8 cellular contexts compared by ENCODE assay signal in genomic region chr5:122312670-122312988, GRCh38. TPM values are rescaled to one million over a fixed set of nuclear protein-coding genes. Genes with fewer than 3 reads are reported as not detected.
DNase-seq lines count a peak whose midpoint lies in the region; FAIRE-seq and TF ChIP-seq lines count a peak whose summit lies in the region.

No MANE protein-coding gene starts in this region.

- intact Hi-C loops in adrenal gland (cut with DNase I), result no loop called here
- intact Hi-C loops in sigmoid colon (cut with DNase I), result loop anchor here (5.0 kb wide), 1 partner anchor 80 kb away; no protein-coding TSS in a partner anchor

- H3K4me3 ChIP-seq in AG04449 (ENCODE audit: low read depth, low read length) (peak overlapping the region; percentile 62), adrenal gland (peak overlapping the region in 3 of 4 donors; percentile 11 to 67 (median 58)), iPS DF 6.9 (ENCODE audit: low read length) (peak overlapping the region; percentile 54; the same call in 1 of the 2 replicates), sigmoid colon (peak overlapping the region; percentile 47 to 70 (median 60))

- H3K9me3 ChIP-seq in adrenal gland (replicated peaks in 1 of 3) (no peaks in the 10 kb centered on the region), iPS DF 6.9 (ENCODE audit: control insufficient read depth, insufficient read depth, low read length) (no peaks in the 10 kb centered on the region), sigmoid colon (no peaks in the 10 kb centered on the region)

- no peak for TF ChIP-seq CTCF in AG04449 (IDR thresholded peaks at IDR 0.05; ENCODE audit: insufficient read depth, low read length, missing control alignments)
- TF ChIP-seq CTCF in adrenal gland (IDR thresholded peaks at IDR 0.05), result no peak
- TF ChIP-seq CTCF in sigmoid colon (IDR thresholded peaks at IDR 0.05), result no peak

- H3K27me3 ChIP-seq in adrenal gland (peaks cover 19% of the 10 kb centered on the region), iPS DF 6.9 (ENCODE audit: control insufficient read depth, insufficient read depth, low read length) (peaks cover 10% of the 10 kb centered on the region; the same call in 1 of the 2 replicates), sigmoid colon (peaks cover 0 to 43% (median 4%) of the 10 kb centered on the region in 3 donors)

- peaks cover 14 to 16% of the 10 kb centered on the region in 2 donors for H3K4me1 ChIP-seq in adrenal gland (replicated peaks in 1 of 2)
- no peaks in the 10 kb centered on the region; the same call in 1 of the 2 replicates for H3K4me1 ChIP-seq in iPS DF 6.9 (ENCODE audit: control insufficient read depth, insufficient read depth, low read length)
- peaks cover 0 to 24% (median 19%) of the 10 kb centered on the region in 4 donors for H3K4me1 ChIP-seq in sigmoid colon

- H3K27ac ChIP-seq in adrenal gland, result peak overlapping the region in 1 of 5 donors; percentile 68
- no peak overlapping the region for H3K27ac ChIP-seq in iPS DF 6.9 (ENCODE audit: low read length)
- H3K27ac ChIP-seq in sigmoid colon, result peak overlapping the region; percentile 1 to 66 (median 60)

- DNase-seq in AG04449 (ENCODE audit: low read depth, low spot score), result no peak
- peak; percentile 10 for DNase-seq in H54 (ENCODE audit: insufficient read length, low spot score)
- peak in 5 of 7 donors; percentile 14 to 26 (median 16) for DNase-seq in adrenal gland
- no peak for DNase-seq in iPS DF 6.9 (ENCODE audit: low read depth, low spot score)
- DNase-seq in sigmoid colon, result no peak
- no peak for DNase-seq in NCI-H82 treated with DMSO at 0.1 percent for 48 hours (lab: John Stamatoyannopoulos, UW; ENCODE audit: unreplicated experiment)
- DNase-seq in midbrain (lab: John Stamatoyannopoulos, UW), result no peak
- DNase-seq in stimulated activated CD4-positive, alpha-beta T cell treated with anti-CD3 and anti-CD28 coated beads, Interleukin-4, amount 100 ng/mL, for 24 hours, result no peak

- POLR2A ChIA-PET in AG04449 (lab: Yijun Ruan, JAX), result no interaction called here

- 0 to 4% (median 1%) methylated on average over 13 to 14 of the region's 14 CpGs for WGBS in adrenal gland, 4 donors
- WGBS in iPS DF 6.9 (ENCODE audit: insufficient coverage, insufficient read length), result no CpG with 5 or more reads among the region's 14 CpGs
- WGBS in sigmoid colon, 2 donors, result 1% methylated on average over 14 of the region's 14 CpGs

- no peak for TF ChIP-seq POLR2A in H54 (IDR thresholded peaks at IDR 0.05; ENCODE audit: low read depth, low read length)
- TF ChIP-seq POLR2A in adrenal gland (IDR thresholded peaks at IDR 0.05), result no peak
- TF ChIP-seq POLR2A in sigmoid colon (IDR thresholded peaks at IDR 0.05), result no peak

- no peaks in the 10 kb centered on the region for H3K36me3 ChIP-seq in adrenal gland (replicated peaks in 1 of 2)
- no peaks in the 10 kb centered on the region for H3K36me3 ChIP-seq in iPS DF 6.9 (ENCODE audit: control insufficient read depth, insufficient read depth, low read length)
- no peaks in the 10 kb centered on the region for H3K36me3 ChIP-seq in sigmoid colon

- FAIRE-seq in H54 (lab: Jason Lieb, UNC), result no peak

- TF ChIP-seq EP300 in sigmoid colon (IDR thresholded peaks at IDR 0.05), result no peak

- CTCF ChIA-PET in AG04449 (lab: Yijun Ruan, JAX), result interaction anchor here (0.9 kb wide), 1 partner anchor 117 kb away, joined by 3 read pairs; no protein-coding TSS in a partner anchor

RNA-seq across cellular contexts. Expression of gene SNCAIP, which starts 0.6 kb away (rescaled TPM):
- total RNA-seq in adrenal gland (1 to 10 TPM; 1.7 to 6.4 (median 2.7) TPM), sigmoid colon (1 to 10 TPM; 2.4 to 4.3 (median 3.2) TPM)
- polyA plus RNA-seq in adrenal gland (1 to 10 TPM; 1.3 to 5.1 (median 1.5) TPM), sigmoid colon (1 to 10 TPM in 2 of 3 donors, not detected in 1; 1.2 to 3.8 TPM)

Comparison
In these comparisons a context has a peak if more than half of its experiments do, and no peak if none do; other contexts are left out.
1. DNase-seq: peak in H54 (single experiment) and adrenal gland (5 of 7); none in AG04449 (single experiment), iPS DF 6.9 (single experiment), sigmoid colon (single experiment), NCI-H82 treated with DMSO at 0.1 percent for 48 hours (single experiment), midbrain (single experiment) and stimulated activated CD4-positive, alpha-beta T cell treated with anti-CD3 and anti-CD28 coated beads, Interleukin-4, amount 100 ng/mL, for 24 hours (single experiment).
2. Peak in every context shown above with its lines, with median percentiles within 50 percentile points of each other: H3K4me3 ChIP-seq.